ENCODE assay signal across 25 cellular contexts in the genomic region with DNA sequence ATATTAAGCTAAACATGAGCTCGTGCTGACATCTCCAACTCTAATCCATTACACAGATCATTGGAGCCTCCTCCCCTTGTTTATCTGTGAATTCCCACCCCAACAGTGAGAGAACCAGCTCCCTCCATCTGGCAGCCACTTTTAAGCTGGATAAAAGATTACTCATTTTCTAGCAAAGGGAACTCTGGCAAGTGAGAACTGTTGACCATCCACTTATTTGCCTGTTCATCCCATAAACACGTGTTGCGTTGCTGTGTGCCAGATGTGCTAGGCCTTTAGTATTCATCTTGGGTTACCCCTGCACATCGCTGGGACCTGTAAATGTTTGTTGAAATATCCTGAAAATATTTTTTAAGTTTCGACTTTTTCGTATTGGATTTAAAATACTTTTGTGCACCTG.
"Had no signal": no experiment of that assay in that cellular context is flagged by ENCODE, and none has a peak within 500 bp of the region (broad histone marks: within the 10 kb centered on the region; RNA-seq: fewer than 3 reads in every experiment).

No MANE protein-coding gene starts in this region.

- H3K27me3 ChIP-seq: adrenal gland, ascending aorta, brain microvascular endothelial cell, esophagus muscularis mucosa, gastroesophageal sphincter, heart right ventricle, pancreas, thyroid gland, upper lobe of right lung had no signal

- DNase-seq: activated CD4-positive, alpha-beta T cell treated with anti-CD3 and anti-CD28 coated beads for 1 hour; activated CD4-positive, alpha-beta T cell treated with anti-CD3 and anti-CD28 coated beads, Interleukin-2, amount 50 U/mL, for 1 hour; activated gamma-delta T cell treated with Interleukin-2 at 50 U/mL for 16 hours; activated T-cell treated with anti-CD3 and anti-CD28 coated beads, Interleukin-2, amount 50 U/mL, for 1 hour; adrenal gland; brain microvascular endothelial cell; caudate nucleus; effector memory CD8-positive, alpha-beta T cell; heart right ventricle; islet precursor cell; left cardiac atrium; pancreas; right cardiac atrium; stimulated activated CD4-positive, alpha-beta T cell treated with anti-CD3 and anti-CD28 coated beads, Interleukin-12 subunit alpha, Interleukin-12 subunit beta, amount 100 ng/mL, for 4 hours; substantia nigra; thyroid gland; upper lobe of right lung had no signal

- H3K4me3 ChIP-seq: adrenal gland, ascending aorta, esophagus muscularis mucosa, gastroesophageal sphincter, heart right ventricle, pancreas, thyroid gland, upper lobe of right lung had no signal

- ATAC-seq: effector memory CD8-positive, alpha-beta T cell; gastroesophageal sphincter; heart right ventricle; left cardiac atrium; pancreas; right cardiac atrium; upper lobe of right lung had no signal

- H3K4me3 Mint-ChIP-seq: activated naive CD4-positive, alpha-beta T cell treated with anti-CD3 and anti-CD28 coated beads, Interleukin-2, amount 50 U/mL, for 24 hours; effector memory CD8-positive, alpha-beta T cell; memory B cell; stimulated activated naive CD8-positive, alpha-beta T cell treated with anti-CD3 and anti-CD28 coated beads, Interleukin-15, Interleukin-2, amounts not matched to agents 100 ng/mL and 50 ng/mL, for 24 hours had no signal

- H3K9me3 Mint-ChIP-seq: activated naive CD4-positive, alpha-beta T cell treated with anti-CD3 and anti-CD28 coated beads, Interleukin-2, amount 50 U/mL, for 24 hours; effector memory CD8-positive, alpha-beta T cell; memory B cell; nephron; stimulated activated naive CD8-positive, alpha-beta T cell treated with anti-CD3 and anti-CD28 coated beads, Interleukin-15, Interleukin-2, amounts not matched to agents 100 ng/mL and 50 ng/mL, for 24 hours had no signal

- H3K9me3 ChIP-seq: adrenal gland, ascending aorta, esophagus muscularis mucosa, gastroesophageal sphincter, heart right ventricle, pancreas, thyroid gland, upper lobe of right lung had no signal

- H3K27ac ChIP-seq: adrenal gland, ascending aorta, brain microvascular endothelial cell, esophagus muscularis mucosa, gastroesophageal sphincter, heart right ventricle, pancreas, thyroid gland, upper lobe of right lung, VCaP had no signal

- H3K27me3 Mint-ChIP-seq: activated naive CD4-positive, alpha-beta T cell treated with anti-CD3 and anti-CD28 coated beads, Interleukin-2, amount 50 U/mL, for 24 hours; effector memory CD8-positive, alpha-beta T cell; memory B cell; stimulated activated naive CD8-positive, alpha-beta T cell treated with anti-CD3 and anti-CD28 coated beads, Interleukin-15, Interleukin-2, amounts not matched to agents 100 ng/mL and 50 ng/mL, for 24 hours had no signal

- H3K27ac Mint-ChIP-seq: activated naive CD4-positive, alpha-beta T cell treated with anti-CD3 and anti-CD28 coated beads, Interleukin-2, amount 50 U/mL, for 24 hours; memory B cell; nephron had no signal
